In genomic region chr3:73411545-73411944, GRCh38 we compare ENCODE assay signal across 21 cellular contexts.
"Had no signal": no experiment of that assay in that cellular context is flagged by ENCODE, and none has a peak within 500 bp of the region (broad histone marks: within the 10 kb centered on the region; RNA-seq: fewer than 3 reads in every experiment).

No MANE protein-coding gene starts in this region.

- H3K9me3 ChIP-seq: MG63, SJSA1 had no signal

- H3K27me3 ChIP-seq: MG63, SJSA1 had no signal

- DNase-seq: KBM-7, MG63, NCI-H1092, NCI-H1105 treated with DMSO at 0.1 percent for 48 hours, NCI-H1417 treated with DMSO at 0.1 percent for 48 hours, NCI-H146, NCI-H1694 treated with DMSO at 0.1 percent for 48 hours, NCI-H1930, NCI-H2081, NCI-H2171, NCI-H226, NCI-H446, NCI-H510A, NCI-H524 treated with DMSO at 0.1 percent for 48 hours, NCI-H69, NCI-H774, Right ventricle myocardium superior, RPMI8226, SIG-M5 had no signal

- H3K27ac ChIP-seq: SJSA1, SK-N-MC had no signal

- H3K36me3 ChIP-seq: MG63, SJSA1 had no signal

- H3K4me3 ChIP-seq: MG63, SJSA1, SK-N-MC had no signal

- H3K4me1 ChIP-seq: SJSA1 had no signal
